ENCODE assay signal across 13 cellular contexts in the genomic region with DNA sequence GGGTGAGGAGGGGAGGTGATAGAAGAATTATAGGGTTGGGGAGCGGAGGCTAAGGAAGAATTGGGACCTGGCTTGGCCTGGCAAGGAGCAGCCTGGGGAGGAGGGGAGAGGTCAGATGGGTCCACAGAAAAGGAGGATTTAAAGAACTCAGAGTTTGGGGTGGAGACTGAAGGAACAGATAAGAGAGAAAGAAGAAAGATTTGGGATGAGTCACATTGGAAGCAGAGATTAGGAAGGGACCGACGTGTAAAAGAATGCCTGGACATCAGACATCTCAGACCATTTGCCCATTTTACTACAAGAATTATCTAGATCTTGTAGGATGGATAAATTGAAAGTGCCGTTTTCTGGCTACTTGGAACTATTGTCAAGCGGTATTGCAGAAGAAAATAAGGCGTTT. TPM values are rescaled to one million over a fixed set of nuclear protein-coding genes. Genes with fewer than 3 reads are reported as not detected.
DNase-seq lines count a peak whose midpoint lies in the region; ATAC-seq, FAIRE-seq and TF ChIP-seq lines count a peak whose summit lies in the region.
"Had no signal": no experiment of that assay in that cellular context is flagged by ENCODE, and none has a peak within 500 bp of the region (broad histone marks: within the 10 kb centered on the region; RNA-seq: fewer than 3 reads in every experiment).

No MANE protein-coding gene starts in this region.

- no peaks in the 10 kb centered on the region for H3K36me3 Mint-ChIP-seq in Caco-2 (ENCODE audit: insufficient read depth, unreplicated experiment)

- no peak for ATAC-seq in K562
- ATAC-seq: A549, GM23338 had no signal

- H3K4me3 ChIP-seq in Caco-2 (ENCODE audit: low read depth, low read length) (no peak overlapping the region), K562 (no peak overlapping the region), fibroblast of villous mesenchyme (ENCODE audit: low read depth, low read length) (no peak overlapping the region), small intestine (ENCODE audit: low read depth in 1 of 2, low read length in 2 of 2) (no peak overlapping the region)
- H3K4me3 ChIP-seq: A549, GM23338 had no signal

- no peak overlapping the region for H3K9ac ChIP-seq in K562 (ENCODE audit: insufficient read depth in 1 of 2, low read depth in 2 of 2, low read length in 2 of 2)

- H3K4me1 ChIP-seq in Caco-2: peaks cover 10% of the 10 kb centered on the region
- peaks cover 0 to 11% of the 10 kb centered on the region in 2 experiments; a peak in 3 of 5 replicates for H3K4me1 ChIP-seq in K562 (replicated peaks in 1 of 2; ENCODE audit: control insufficient read depth in 2 of 2, insufficient read depth in 2 of 2, low read length in 2 of 2)
- H3K4me1 ChIP-seq in small intestine (ENCODE audit: control insufficient read depth in 2 of 2, insufficient read depth in 1 of 2, low read depth in 1 of 2, low read length in 1 of 2): no peaks in the 10 kb centered on the region
- H3K4me1 ChIP-seq: A549 had no signal

- TF ChIP-seq RAD21 in K562 (CRISPR knock-in tag; conservative IDR thresholded peaks at IDR 0.05 in 1 of 2, IDR thresholded peaks at IDR 0.05 in 1 of 2): no peak

- POLR2A ChIA-PET in Caco-2 (lab: Charles Lee): no interaction called here
- POLR2A ChIA-PET in K562 (lab: Yijun Ruan, JAX): no interaction called here

- peaks cover 20% of the 10 kb centered on the region for H3K4me1 Mint-ChIP-seq in Caco-2 (ENCODE audit: low read depth, unreplicated experiment)

- H3K4me3 Mint-ChIP-seq in Caco-2 (ENCODE audit: unreplicated experiment): peak overlapping the region; percentile 30
- H3K4me3 Mint-ChIP-seq: GM23338 had no signal

- H3K9me3 ChIP-seq in Caco-2: peaks cover 7% of the 10 kb centered on the region; the same call in 1 of the 2 replicates
- no peaks in the 10 kb centered on the region for H3K9me3 ChIP-seq in K562 (replicated peaks; ENCODE audit: control insufficient read depth, insufficient read depth, low read depth, low read length)
- no peaks in the 10 kb centered on the region for H3K9me3 ChIP-seq in small intestine (ENCODE audit: control insufficient read depth, low read depth)
- H3K9me3 ChIP-seq: A549 had no signal

- H3K27me3 Mint-ChIP-seq in Caco-2 (ENCODE audit: insufficient read depth, unreplicated experiment): no peaks in the 10 kb centered on the region

- FAIRE-seq in K562 (lab: Jason Lieb, UNC): no peak
- FAIRE-seq in small intestine (lab: Jason Lieb, UNC): no peak
- FAIRE-seq: A549, GM12891 had no signal

- in situ Hi-C loops in K562 (cut with MboI): no loop called here

- no peak for TF ChIP-seq EP300 in K562 (IDR thresholded peaks at IDR 0.05; ENCODE audit: low read length)

- TF ChIP-seq POLR2A in K562 (conservative IDR thresholded peaks at IDR 0.05): no peak

- no peaks in the 10 kb centered on the region for H3K36me3 ChIP-seq in Caco-2 (ENCODE audit: control insufficient read depth, insufficient read depth, low read length)
- H3K36me3 ChIP-seq in K562 (ENCODE audit: control insufficient read depth, insufficient read depth, low read length): no peaks in the 10 kb centered on the region
- peaks cover 0 to 2% of the 10 kb centered on the region in 2 donors for H3K36me3 ChIP-seq in small intestine (ENCODE audit: control insufficient read depth in 2 of 2, insufficient read depth in 2 of 2, low read length in 2 of 2)

- no peak overlapping the region for H3K4me2 ChIP-seq in K562 (ENCODE audit: insufficient read depth, low read length)
- H3K4me2 ChIP-seq: A549, GM23338 had no signal

- H3K27ac ChIP-seq in K562 (ENCODE audit: extremely low read depth, low read depth, low read length) (no peak overlapping the region), small intestine (ENCODE audit: low read depth in 1 of 2, low read length in 1 of 2) (no peak overlapping the region)
- H3K27ac ChIP-seq: A549, HL-60 had no signal

- intact Hi-C loops in Caco-2 (cut with micrococcal nuclease; ENCODE audit: unreplicated experiment): no loop called here
- intact Hi-C loops in K562 (cut with micrococcal nuclease): no loop called here

- H2AFZ ChIP-seq in K562 (ENCODE audit: low read depth, low read length): no peak overlapping the region
- H2AFZ ChIP-seq: GM23338 had no signal

- peak overlapping the region; percentile 83 for H3K27ac Mint-ChIP-seq in Caco-2 (ENCODE audit: unreplicated experiment)
- H3K27ac Mint-ChIP-seq: GM23338 had no signal

- H3K79me2 ChIP-seq in K562 (ENCODE audit: control insufficient read depth, insufficient read depth, low read length): 0 out of 3 replicates have a peak, but pooled peaks cover 4% of the 10 kb centered on the region

- H3K9me1 ChIP-seq in K562 (ENCODE audit: control insufficient read depth, insufficient read depth, low read length): no peaks in the 10 kb centered on the region

- BruUV-seq in Caco-2 (replicated peaks; lab: Mats Ljungman, UMichigan) (no TSS peak), K562 (replicated peaks; lab: Mats Ljungman, UMichigan) (no TSS peak)

- 0 out of 2 replicates have a peak, but pooled peaks cover 6% of the 10 kb centered on the region for H4K20me1 ChIP-seq in K562 (replicated peaks; ENCODE audit: control insufficient read depth, insufficient read depth, low read length)

- DNase-seq in Caco-2: no peak
- DNase-seq in K562 (ENCODE audit: extremely low read depth in 1 of 4, low spot score in 3 of 4): peak in 1 of 4 experiments; percentile 31
- DNase-seq in fibroblast of villous mesenchyme (ENCODE audit: low read depth): peak; percentile 55
- no peak for DNase-seq in small intestine
- DNase-seq in GM03348 (ENCODE audit: low spot score): no peak
- DNase-seq in activated effector memory CD4-positive, alpha-beta T cell treated with anti-CD3 and anti-CD28 coated beads, Interleukin-2, amount 50 U/mL, for 16 hours: no peak
- DNase-seq: Calu3, DMS 273 treated with DMSO at 0.1 percent for 48 hours, H7 had no signal

- WGBS in K562 (ENCODE audit: insufficient coverage, low coverage, missing lambda C conversion rate): 8% methylated on average over 6 of the region's 6 CpGs
- 74 to 87% (median 83%) methylated on average over 6 of the region's 6 CpGs for WGBS in small intestine, 3 donors

- TF ChIP-seq CTCF in Caco-2 (IDR thresholded peaks at IDR 0.05; ENCODE audit: insufficient read depth in 1 of 2, low read depth in 1 of 2, low read length in 1 of 2, severe bottlenecking in 1 of 2, unreplicated experiment in 1 of 2) (no peak), K562 (IDR thresholded peaks at IDR 0.05 in 2 of 3, conservative IDR thresholded peaks at IDR 0.05 in 1 of 3; ENCODE audit: insufficient read depth in 2 of 3, low read depth in 1 of 3, low read length in 3 of 3) (no peak), fibroblast of villous mesenchyme (IDR thresholded peaks at IDR 0.05; ENCODE audit: insufficient read depth, low read depth, low read length) (no peak)

- CTCF ChIA-PET in Caco-2 (lab: Charles Lee): no interaction called here
- CTCF ChIA-PET in K562 (lab: Yijun Ruan, JAX; ENCODE audit: low intra/inter-chr PET ratio): no interaction called here

- H3K27me3 ChIP-seq in Caco-2 (replicated peaks; ENCODE audit: control insufficient read depth, insufficient read depth, low read length): no peaks in the 10 kb centered on the region
- H3K27me3 ChIP-seq in K562 (ENCODE audit: control insufficient read depth in 2 of 2, insufficient read depth in 2 of 2, low read length in 2 of 2): no peaks in the 10 kb centered on the region
- H3K27me3 ChIP-seq in small intestine (ENCODE audit: control insufficient read depth in 2 of 2, insufficient read depth in 2 of 2, low read length in 2 of 2): no peaks in the 10 kb centered on the region

- H3K9me3 Mint-ChIP-seq in Caco-2 (ENCODE audit: unreplicated experiment): no peaks in the 10 kb centered on the region
- H3K9me3 Mint-ChIP-seq: GM23338 had no signal

TF ChIP-seq in K562, 482 proteins besides CTCF, POLR2A, EP300 and RAD21 (continues in another document):
- 0 out of 4 replicates have a peak, but pooled peaks of 1 of the 2 experiments have one; percentile 17 for TF ChIP-seq MAZ (CRISPR knock-in tag; conservative IDR thresholded peaks at IDR 0.05 in 1 of 2, IDR thresholded peaks at IDR 0.05 in 1 of 2)
- TF ChIP-seq, protein P1, sequence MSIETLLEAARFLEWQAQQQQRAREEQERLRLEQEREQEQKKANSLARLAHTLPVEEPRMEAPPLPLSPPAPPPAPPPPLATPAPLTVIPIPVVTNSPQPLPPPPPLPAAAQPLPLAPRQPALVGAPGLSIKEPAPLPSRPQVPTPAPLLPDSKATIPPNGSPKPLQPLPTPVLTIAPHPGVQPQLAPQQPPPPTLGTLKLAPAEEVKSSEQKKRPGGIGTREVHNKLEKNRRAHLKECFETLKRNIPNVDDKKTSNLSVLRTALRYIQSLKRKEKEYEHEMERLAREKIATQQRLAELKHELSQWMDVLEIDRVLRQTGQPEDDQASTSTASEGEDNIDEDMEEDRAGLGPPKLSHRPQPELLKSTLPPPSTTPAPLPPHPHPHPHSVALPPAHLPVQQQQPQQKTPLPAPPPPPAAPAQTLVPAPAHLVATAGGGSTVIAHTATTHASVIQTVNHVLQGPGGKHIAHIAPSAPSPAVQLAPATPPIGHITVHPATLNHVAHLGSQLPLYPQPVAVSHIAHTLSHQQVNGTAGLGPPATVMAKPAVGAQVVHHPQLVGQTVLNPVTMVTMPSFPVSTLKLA (conservative IDR thresholded peaks at IDR 0.05): 0 out of 4 replicates have a peak, but pooled peaks of 1 of the 2 experiments have one; percentile 17

RNA-seq across cellular contexts. Expression of gene TCAIM, which starts 10.4 kb away (rescaled TPM):
- total RNA-seq in Caco-2 (2022): 14.7 and 15.0 TPM in 2 replicates
- 22.4 and 50.3 TPM in 2 replicates for total RNA-seq in K562 (2011; cell fraction: chromatin; rRNA removed; ENCODE audit: low replicate concordance)
- total RNA-seq in K562 (2011; cell fraction: nucleolus; rRNA removed): 13.2 and 13.8 TPM in 2 replicates
- 32.0 and 70.5 TPM in 2 replicates for total RNA-seq in K562 (2011; cell fraction: nucleoplasm; rRNA removed)
- 18.6 and 19.7 TPM in 2 replicates for total RNA-seq in K562 (2014; rRNA removed)
- 36.7 and 43.5 TPM in 2 replicates for total RNA-seq in K562 (2014; rRNA removed; fragmentation: Illumina TruSeq; extraction: Trizol)
- 37.7 and 43.4 TPM in 2 replicates for total RNA-seq in K562 (2015; rRNA removed; fragmentation: Illumina TruSeq; extraction: Trizol)
- total RNA-seq in K562 (2021): 23.0 and 25.2 TPM in 2 replicates
- 42.5 and 53.3 TPM in 2 replicates for polyA plus RNA-seq in K562 (2011; rRNA removed)
- polyA plus RNA-seq in K562 (2011; cell fraction: cytosol; rRNA removed): 16.1 and 27.9 TPM in 2 replicates
- polyA plus RNA-seq in K562 (2011; cell fraction: nucleus; rRNA removed): 13.7 and 14.4 TPM in 2 replicates
- 29.7 and 43.6 TPM in 2 replicates for polyA plus RNA-seq in K562 (2012)
- 32.3 and 36.9 TPM in 2 replicates for polyA plus RNA-seq in K562 (2014; fragmentation: Illumina TruSeq; extraction: Trizol)
- 10 to 100 TPM; 41.5 to 44.9 TPM for polyA plus RNA-seq in K562 (2014; fragmentation: Nextera tagmentation; extraction: Ambion mirVana)
- 27.6 and 29.5 TPM in 2 replicates for polyA plus RNA-seq in K562 (2014; rRNA removed)
- polyA minus RNA-seq in K562 (2011; rRNA and poly(A)+ RNA removed): 38.9 and 41.3 TPM in 2 replicates
- polyA minus RNA-seq in K562 (2011; cell fraction: cytosol; rRNA and poly(A)+ RNA removed): 14.1 and 21.8 TPM in 2 replicates
- polyA minus RNA-seq in K562 (2011; cell fraction: nucleus; rRNA and poly(A)+ RNA removed): 19.5 and 36.3 TPM in 2 replicates
- 19.6 and 37.6 TPM in 2 replicates for total RNA-seq in fibroblast of villous mesenchyme
- polyA plus RNA-seq in small intestine: 10 to 100 TPM; 10.5 to 17.3 (median 15.2) TPM
